ENCODE assay signal across 10 cellular contexts in genomic region chr11:122098223-122098980, GRCh38.
DNase-seq lines count a peak whose midpoint lies in the region; ATAC-seq and TF ChIP-seq lines count a peak whose summit lies in the region.
"Had no signal": no experiment of that assay in that cellular context is flagged by ENCODE, and none has a peak within 500 bp of the region (broad histone marks: within the 10 kb centered on the region; RNA-seq: fewer than 3 reads in every experiment).

No MANE protein-coding gene starts in this region.

- H3K9ac ChIP-seq in endocrine pancreas (ENCODE audit: control insufficient read depth, insufficient read depth, low read length) = no peak overlapping the region

- H3K27me3 ChIP-seq in RWPE2 (ENCODE audit: insufficient read depth, poor library complexity, severe bottlenecking) (no peaks in the 10 kb centered on the region), endocrine pancreas (ENCODE audit: control insufficient read depth, insufficient read depth, low read length) (no peaks in the 10 kb centered on the region), muscle layer of duodenum (ENCODE audit: low read depth, low read length) (no peaks in the 10 kb centered on the region), tibial artery (no peaks in the 10 kb centered on the region)

- H3K4me1 ChIP-seq in RWPE2 (ENCODE audit: insufficient read depth, poor library complexity, severe bottlenecking) (peaks cover 24% of the 10 kb centered on the region), endocrine pancreas (ENCODE audit: control insufficient read depth, insufficient read depth, low read length) (peaks cover 3% of the 10 kb centered on the region), muscle layer of duodenum (ENCODE audit: control insufficient read depth in 1 of 2, insufficient read depth in 2 of 2, low read length in 2 of 2) (peaks cover 5 to 9% of the 10 kb centered on the region in 2 donors), tibial artery (peaks cover 0 to 33% (median 9%) of the 10 kb centered on the region in 4 donors)

- no peak overlapping the region for H3K4me3 ChIP-seq in RWPE2 (ENCODE audit: severe bottlenecking)
- peak overlapping the region; percentile 97 for H3K4me3 ChIP-seq in endocrine pancreas (ENCODE audit: control insufficient read depth, insufficient read depth, low read length)
- H3K4me3 ChIP-seq in muscle layer of duodenum (ENCODE audit: low read depth in 1 of 2, low read length in 2 of 2) = peak overlapping the region; percentile 77 to 83
- peak overlapping the region; percentile 64 to 68 for H3K4me3 ChIP-seq in tibial artery

- H3K27ac ChIP-seq in RWPE2 (ENCODE audit: poor library complexity, severe bottlenecking) (peak overlapping the region; percentile 52), muscle layer of duodenum (ENCODE audit: low read length) (peak overlapping the region; percentile 90), tibial artery (peak overlapping the region; percentile 80 to 91)

- H3K36me3 ChIP-seq in RWPE2 (ENCODE audit: low read depth) (peaks cover 89% of the 10 kb centered on the region), endocrine pancreas (ENCODE audit: control insufficient read depth, insufficient read depth, low read length) (no peaks in the 10 kb centered on the region), muscle layer of duodenum (ENCODE audit: control insufficient read depth in 1 of 2, insufficient read depth in 2 of 2, low read length in 2 of 2) (peaks cover 0 to 14% of the 10 kb centered on the region in 2 donors), tibial artery (no peaks in the 10 kb centered on the region)

- intact Hi-C loops in tibial artery (cut with DNase I; ENCODE audit: low total_unique reads) = loop anchor here (10.0 kb wide), 1 partner anchor 54 kb away; no protein-coding TSS in a partner anchor

- TF ChIP-seq CTCF in RWPE2 (IDR thresholded peaks at IDR 0.05; ENCODE audit: poor library complexity, severe bottlenecking) (no peak), tibial artery (IDR thresholded peaks at IDR 0.05) (no peak)

- H3K9me3 ChIP-seq in RWPE2 (ENCODE audit: severe bottlenecking) = no peaks in the 10 kb centered on the region
- no peaks in the 10 kb centered on the region for H3K9me3 ChIP-seq in endocrine pancreas (ENCODE audit: control insufficient read depth, low read length)
- H3K9me3 ChIP-seq in muscle layer of duodenum (ENCODE audit: control insufficient read depth in 1 of 2, low read length in 2 of 2) = no peaks in the 10 kb centered on the region
- no peaks in the 10 kb centered on the region for H3K9me3 ChIP-seq in tibial artery

- ATAC-seq in RWPE2 (ENCODE audit: low read depth) (no peak), GM19395 (IDR thresholded peaks at IDR 0.05; ENCODE audit: unreplicated experiment) (no peak)
- ATAC-seq: WTC11 had no signal

- no peak for DNase-seq in RWPE2 (ENCODE audit: low spot score)
- DNase-seq in tibial artery = no peak
- DNase-seq in NCI-H82 (lab: John Stamatoyannopoulos, UW) = no peak
- DNase-seq in RPMI8226 = no peak
- DNase-seq: DMS153, NCI-H1436 treated with DMSO at 0.1 percent for 48 hours had no signal
